In the genomic region with DNA sequence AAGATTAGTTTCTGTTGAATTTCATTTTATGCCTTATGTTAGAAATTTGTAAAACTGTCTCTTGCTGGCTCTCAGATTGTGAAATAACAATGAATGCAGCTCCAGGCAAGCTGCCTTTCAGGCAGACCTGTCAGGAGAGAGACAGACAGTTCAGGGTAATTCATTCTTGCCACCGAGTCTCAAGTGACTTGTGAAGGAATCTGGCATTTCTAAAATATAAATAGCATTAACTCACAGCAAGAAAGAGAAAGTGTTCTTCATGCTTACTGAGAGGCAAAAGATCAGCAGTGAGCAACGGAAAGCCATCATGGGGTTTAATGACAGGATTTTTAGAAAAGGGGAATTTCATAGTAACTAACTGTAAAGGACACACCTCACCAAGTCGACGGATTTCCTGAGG, we compare ENCODE assay signal across 16 cellular contexts.
DNase-seq lines count a peak whose midpoint lies in the region; ATAC-seq, FAIRE-seq and TF ChIP-seq lines count a peak whose summit lies in the region.
"Had no signal": no experiment of that assay in that cellular context is flagged by ENCODE, and none has a peak within 500 bp of the region (broad histone marks: within the 10 kb centered on the region; RNA-seq: fewer than 3 reads in every experiment).

No MANE protein-coding gene starts in this region.

- no peak overlapping the region for H3K4me3 Mint-ChIP-seq in activated T-helper 2 cell treated with anti-CD3 and anti-CD28 coated beads, Interferon-gamma antibody, Interleukin-2, Interleukin-4, amounts not matched to agents 10 μg/mL and 5 μg/mL and 100 μg/mL, durations not matched to agents 14 hours and 24 hours and 36 hours (ENCODE audit: low read depth)
- H3K4me3 Mint-ChIP-seq: natural killer cell; stimulated activated naive CD8-positive, alpha-beta T cell treated with anti-CD3 and anti-CD28 coated beads, Interleukin-15, amount 100 ng/mL, for 72 hours had no signal

- intact Hi-C loops in kidney (cut with DNase I), result no loop called here
- intact Hi-C loops in activated T-helper 2 cell treated with anti-CD3 and anti-CD28 coated beads, Interferon-gamma antibody, Interleukin-2, Interleukin-4, amounts not matched to agents 10 μg/mL and 5 μg/mL and 100 μg/mL, durations not matched to agents 14 hours and 24 hours and 36 hours (cut with micrococcal nuclease), result no loop called here

- peak overlapping the region; percentile 66 for H2AFZ ChIP-seq in keratinocyte (ENCODE audit: control insufficient read depth, low read length)

- H3K4me2 ChIP-seq in keratinocyte (ENCODE audit: control insufficient read depth, extremely low read depth, insufficient read depth, low read depth, low read length), result peak overlapping the region; percentile 35
- H3K4me2 ChIP-seq in skeletal muscle satellite cell (ENCODE audit: low read length), result peak overlapping the region; percentile 71
- H3K4me2 ChIP-seq: BLaER1 treated with 17β-estradiol and CSF1 and Interleukin-3, amounts not matched to agents 10 nM and 100 nM; KMS-11 had no signal

- H3K27me3 Mint-ChIP-seq in activated T-helper 2 cell treated with anti-CD3 and anti-CD28 coated beads, Interferon-gamma antibody, Interleukin-2, Interleukin-4, amounts not matched to agents 10 μg/mL and 5 μg/mL and 100 μg/mL, durations not matched to agents 14 hours and 24 hours and 36 hours (ENCODE audit: low read depth), result peaks cover 20% of the 10 kb centered on the region

- H4K20me1 ChIP-seq in keratinocyte (ENCODE audit: control insufficient read depth, extremely low read depth, insufficient read depth, low read length), result no peaks in the 10 kb centered on the region
- H4K20me1 ChIP-seq: BLaER1 treated with 17β-estradiol and CSF1 and Interleukin-3, amounts not matched to agents 10 nM and 100 nM had no signal

- H3K9me3 ChIP-seq in keratinocyte (ENCODE audit: control insufficient read depth, low read depth, low read length) (no peaks in the 10 kb centered on the region), skeletal muscle satellite cell (replicated peaks; ENCODE audit: low read length) (no peaks in the 10 kb centered on the region), kidney (ENCODE audit: control insufficient read depth in 1 of 2, low read length in 2 of 2) (no peaks in the 10 kb centered on the region)
- H3K9me3 ChIP-seq: BLaER1 treated with 17β-estradiol and CSF1 and Interleukin-3, amounts not matched to agents 10 nM and 100 nM had no signal

- POLR2A ChIA-PET in HEK293T (lab: Yijun Ruan, JAX), result no interaction called here

- H3K79me2 ChIP-seq in keratinocyte (ENCODE audit: control insufficient read depth, insufficient read depth, low read length), result no peaks in the 10 kb centered on the region

- TF ChIP-seq CTCF in coronary artery (IDR thresholded peaks at IDR 0.05), result no peak
- no peak for TF ChIP-seq CTCF in keratinocyte (optimal IDR thresholded peaks at IDR 0.05 in 1 of 3, IDR thresholded peaks at IDR 0.05 in 1 of 3, conservative IDR thresholded peaks at IDR 0.05 in 1 of 3; ENCODE audit: extremely low read depth in 1 of 3, insufficient read depth in 2 of 3, low read length in 3 of 3)
- no peak for TF ChIP-seq CTCF in kidney (IDR thresholded peaks at IDR 0.05; ENCODE audit: borderline replicate concordance, extremely low read depth, insufficient read depth)

- ATAC-seq in GM21367 (IDR thresholded peaks at IDR 0.05; ENCODE audit: unreplicated experiment), result no peak
- ATAC-seq: natural killer cell; stimulated activated naive CD8-positive, alpha-beta T cell treated with anti-CD3 and anti-CD28 coated beads, Interleukin-15, amount 100 ng/mL, for 72 hours had no signal

- H3K4me1 ChIP-seq in keratinocyte (ENCODE audit: control insufficient read depth, extremely low read depth, insufficient read depth, low read length) (peaks cover 4% of the 10 kb centered on the region), skeletal muscle satellite cell (ENCODE audit: control insufficient read depth, insufficient read depth, low read length) (peaks cover 14% of the 10 kb centered on the region), kidney (ENCODE audit: control insufficient read depth in 1 of 2, insufficient read depth in 1 of 2, low read depth in 1 of 2, low read length in 2 of 2) (no peaks in the 10 kb centered on the region)
- H3K4me1 ChIP-seq: BLaER1 treated with 17β-estradiol and CSF1 and Interleukin-3, amounts not matched to agents 10 nM and 100 nM had no signal

- DNase-seq in HEK293T (ENCODE audit: extremely low spot score), result no peak
- DNase-seq in coronary artery (ENCODE audit: low spot score), result no peak
- no peak for DNase-seq in keratinocyte (ENCODE audit: low read depth, low spot score)
- DNase-seq in kidney, result no peak
- DNase-seq in occipital lobe (lab: John Stamatoyannopoulos, UW), result no peak
- DNase-seq in activated T-helper 2 cell treated with anti-CD3 and anti-CD28 coated beads, Interferon-gamma antibody, Interleukin-2, Interleukin-4, amounts not matched to agents 10 μg/mL and 5 μg/mL and 100 μg/mL, durations not matched to agents 14 hours and 24 hours and 36 hours (ENCODE audit: low spot score), result no peak
- DNase-seq: activated CD8-positive, alpha-beta memory T cell treated with anti-CD3 and anti-CD28 coated beads for 24 hours; natural killer cell; NCI-H1694; NCI-H446; stimulated activated naive CD8-positive, alpha-beta T cell treated with anti-CD3 and anti-CD28 coated beads, Interleukin-15, amount 100 ng/mL, for 72 hours had no signal

- H3K4me3 ChIP-seq in coronary artery (peak overlapping the region; percentile 46), keratinocyte (ENCODE audit: control insufficient read depth in 2 of 3, extremely low read depth in 1 of 3, insufficient read depth in 2 of 3, low read depth in 1 of 3, low read length in 3 of 3) (no peak overlapping the region), skeletal muscle satellite cell (ENCODE audit: low read length) (peak overlapping the region; percentile 57), kidney (ENCODE audit: low read length in 2 of 2) (peak overlapping the region in 1 of 2 donors; percentile 20)
- H3K4me3 ChIP-seq: BLaER1 treated with 17β-estradiol and CSF1 and Interleukin-3, amounts not matched to agents 10 nM and 100 nM; skin epidermis had no signal

- H3K36me3 ChIP-seq in keratinocyte (ENCODE audit: control insufficient read depth in 2 of 2, extremely low read depth in 1 of 2, insufficient read depth in 2 of 2, low read length in 2 of 2), result no peaks in the 10 kb centered on the region
- no peaks in the 10 kb centered on the region for H3K36me3 ChIP-seq in skeletal muscle satellite cell (ENCODE audit: insufficient read depth, low read length)
- H3K36me3 ChIP-seq in kidney (ENCODE audit: control insufficient read depth in 1 of 2, insufficient read depth in 2 of 2, low read length in 2 of 2), result no peaks in the 10 kb centered on the region
- H3K36me3 ChIP-seq: BLaER1 treated with 17β-estradiol and CSF1 and Interleukin-3, amounts not matched to agents 10 nM and 100 nM had no signal

- CTCF ChIA-PET in HEK293T (lab: Yijun Ruan, JAX), result no interaction called here

- no peak overlapping the region for H3K9ac ChIP-seq in keratinocyte (ENCODE audit: control insufficient read depth, extremely low read depth, insufficient read depth, low read length)
- H3K9ac ChIP-seq in skeletal muscle satellite cell (ENCODE audit: low read depth, low read length), result peak overlapping the region; percentile 69
- H3K9ac ChIP-seq in kidney (ENCODE audit: low read length in 2 of 2), result no peak overlapping the region
- H3K9ac ChIP-seq: BLaER1 treated with 17β-estradiol and CSF1 and Interleukin-3, amounts not matched to agents 10 nM and 100 nM; KMS-11 had no signal

- no peaks in the 10 kb centered on the region for H3K27me3 ChIP-seq in keratinocyte (ENCODE audit: control insufficient read depth, extremely low read depth, insufficient read depth, low read length)
- H3K27me3 ChIP-seq in skeletal muscle satellite cell (ENCODE audit: control insufficient read depth, insufficient read depth, low read length), result no peaks in the 10 kb centered on the region
- H3K27me3 ChIP-seq: BLaER1 treated with 17β-estradiol and CSF1 and Interleukin-3, amounts not matched to agents 10 nM and 100 nM had no signal

- H3K9me1 ChIP-seq in keratinocyte (ENCODE audit: control insufficient read depth, extremely low read depth, insufficient read depth, low read length), result no peaks in the 10 kb centered on the region

- H3K27ac Mint-ChIP-seq in activated T-helper 2 cell treated with anti-CD3 and anti-CD28 coated beads, Interferon-gamma antibody, Interleukin-2, Interleukin-4, amounts not matched to agents 10 μg/mL and 5 μg/mL and 100 μg/mL, durations not matched to agents 14 hours and 24 hours and 36 hours, result no peak overlapping the region
- H3K27ac Mint-ChIP-seq: natural killer cell; stimulated activated naive CD8-positive, alpha-beta T cell treated with anti-CD3 and anti-CD28 coated beads, Interleukin-15, amount 100 ng/mL, for 72 hours had no signal

- no peaks in the 10 kb centered on the region for H3K36me3 Mint-ChIP-seq in activated T-helper 2 cell treated with anti-CD3 and anti-CD28 coated beads, Interferon-gamma antibody, Interleukin-2, Interleukin-4, amounts not matched to agents 10 μg/mL and 5 μg/mL and 100 μg/mL, durations not matched to agents 14 hours and 24 hours and 36 hours (ENCODE audit: low read depth)
- H3K36me3 Mint-ChIP-seq: natural killer cell had no signal

- no peak for FAIRE-seq in keratinocyte (lab: Jason Lieb, UNC)
- no peak for FAIRE-seq in kidney (lab: Jason Lieb, UNC)

- no peaks in the 10 kb centered on the region for H3K4me1 Mint-ChIP-seq in activated T-helper 2 cell treated with anti-CD3 and anti-CD28 coated beads, Interferon-gamma antibody, Interleukin-2, Interleukin-4, amounts not matched to agents 10 μg/mL and 5 μg/mL and 100 μg/mL, durations not matched to agents 14 hours and 24 hours and 36 hours (ENCODE audit: low read depth)
- H3K4me1 Mint-ChIP-seq: natural killer cell; stimulated activated naive CD8-positive, alpha-beta T cell treated with anti-CD3 and anti-CD28 coated beads, Interleukin-15, amount 100 ng/mL, for 72 hours had no signal

- dilution Hi-C loops in keratinocyte (cut with MboI; ENCODE audit: extremely low pct_ligation_motif_present, low sequenced_read_pairs), result no loop called here

- H3K27ac ChIP-seq in coronary artery, result no peak overlapping the region
- no peak overlapping the region for H3K27ac ChIP-seq in keratinocyte (ENCODE audit: control insufficient read depth, insufficient read depth, low read length)
- no peak overlapping the region for H3K27ac ChIP-seq in kidney (ENCODE audit: low read depth in 2 of 2, low read length in 2 of 2)
- H3K27ac ChIP-seq: BLaER1 treated with 17β-estradiol and CSF1 and Interleukin-3, amounts not matched to agents 10 nM and 100 nM; KMS-11 had no signal

- H3K9me3 Mint-ChIP-seq in activated T-helper 2 cell treated with anti-CD3 and anti-CD28 coated beads, Interferon-gamma antibody, Interleukin-2, Interleukin-4, amounts not matched to agents 10 μg/mL and 5 μg/mL and 100 μg/mL, durations not matched to agents 14 hours and 24 hours and 36 hours, result no peaks in the 10 kb centered on the region
- H3K9me3 Mint-ChIP-seq: natural killer cell; stimulated activated naive CD8-positive, alpha-beta T cell treated with anti-CD3 and anti-CD28 coated beads, Interleukin-15, amount 100 ng/mL, for 72 hours had no signal

TF ChIP-seq in HEK293T, 16 proteins besides CTCF, POLR2A, EP300 and RAD21 (continues in another document):
- no peak for TF ChIP-seq FOXK2 (IDR thresholded peaks at IDR 0.05)

Comparison
In these comparisons a context has a peak if more than half of its experiments do, and no peak if none do; other contexts are left out.
1. H3K4me3 ChIP-seq: peak in coronary artery (single experiment) and skeletal muscle satellite cell (single experiment); none in keratinocyte (0 of 3).